Comparison of ENCODE assay signal across 1 cellular context in genomic region chr6:33808781-33809180, GRCh38.
TF ChIP-seq lines count a peak whose summit lies in the region.

No MANE protein-coding gene starts in this region.

TF ChIP-seq in GM23338, 12 proteins besides CTCF, POLR2A, EP300 and RAD21 (continued from another document):
- no peak for TF ChIP-seq REST (IDR thresholded peaks at IDR 0.05; ENCODE audit: unreplicated experiment)
- no peak for TF ChIP-seq JUNB (IDR thresholded peaks at IDR 0.05; ENCODE audit: unreplicated experiment)
- no peak for TF ChIP-seq STAT1 (IDR thresholded peaks at IDR 0.05; ENCODE audit: unreplicated experiment)
- no peak for TF ChIP-seq EZH2 (IDR thresholded peaks at IDR 0.05; ENCODE audit: low read depth, unreplicated experiment)
- TF ChIP-seq ZNF114 (CRISPR knock-in tag; IDR thresholded peaks at IDR 0.05) = no peak
- TF ChIP-seq NANOG (IDR thresholded peaks at IDR 0.05; ENCODE audit: borderline replicate concordance) = no peak
- TF ChIP-seq CREB1 (CRISPR knock-in tag; IDR thresholded peaks at IDR 0.05; ENCODE audit: low read depth) = no peak
- TF ChIP-seq ZNF331 (CRISPR knock-in tag; IDR thresholded peaks at IDR 0.05; ENCODE audit: low read depth) = no peak
- TF ChIP-seq ZNF462 (CRISPR knock-in tag; IDR thresholded peaks at IDR 0.05) = no peak
- no peak for TF ChIP-seq EZH2phosphoT487 (IDR thresholded peaks at IDR 0.05; ENCODE audit: unreplicated experiment)
